In genomic region chr2:19990416-19990728, GRCh38 we compare ENCODE assay signal across 1 cellular context.
A peak's percentile ranks its signal among the peaks of the same experiment; 100 is the strongest.
TF ChIP-seq lines count a peak whose summit lies in the region.

No MANE protein-coding gene starts in this region.

TF ChIP-seq in HepG2, 621 proteins besides CTCF, POLR2A, EP300 and RAD21 (continued from another document and continues in another):
- no peak for TF ChIP-seq ZNF646 (CRISPR knock-in tag; IDR thresholded peaks at IDR 0.05)
- no peak for TF ChIP-seq FLYWCH1 (CRISPR knock-in tag; IDR thresholded peaks at IDR 0.05)
- no peak for TF ChIP-seq SOX13 (IDR thresholded peaks at IDR 0.05)
- 0 out of 4 replicates have a peak, but pooled peaks of 1 of the 2 experiments have one; percentile 24 for TF ChIP-seq SOX13 (CRISPR knock-in tag; conservative IDR thresholded peaks at IDR 0.05 in 1 of 2, IDR thresholded peaks at IDR 0.05 in 1 of 2)
- no peak for TF ChIP-seq NR1H2 (CRISPR knock-in tag; IDR thresholded peaks at IDR 0.05; ENCODE audit: borderline replicate concordance, low read depth)
- no peak for TF ChIP-seq SALL2 (CRISPR knock-in tag; IDR thresholded peaks at IDR 0.05)
- no peak for TF ChIP-seq FIP1L1 (IDR thresholded peaks at IDR 0.05; ENCODE audit: borderline replicate concordance, insufficient read depth, low read depth, low read length)
- peak; percentile 57; the same call in 1 of the 2 replicates for TF ChIP-seq GFI1 (CRISPR knock-in tag; IDR thresholded peaks at IDR 0.05; ENCODE audit: borderline replicate concordance)
- no peak for TF ChIP-seq NFYB (CRISPR knock-in tag; IDR thresholded peaks at IDR 0.05)
- no peak for TF ChIP-seq SP4 (CRISPR knock-in tag; IDR thresholded peaks at IDR 0.05)
- TF ChIP-seq ZBTB25 (CRISPR knock-in tag; IDR thresholded peaks at IDR 0.05): 0 out of 2 replicates have a peak, but pooled peaks have one; percentile 17
- peak; percentile 24; the same call in 1 of the 2 replicates for TF ChIP-seq RBFOX2 (IDR thresholded peaks at IDR 0.05; ENCODE audit: low read depth, low read length)
- TF ChIP-seq MAX (IDR thresholded peaks at IDR 0.05): no peak
- TF ChIP-seq ZNF746 (CRISPR knock-in tag; IDR thresholded peaks at IDR 0.05): no peak; the same call in 1 of the 2 replicates
- TF ChIP-seq ZNF263 (CRISPR knock-in tag; IDR thresholded peaks at IDR 0.05): no peak
- TF ChIP-seq ZNF777 (CRISPR knock-in tag; IDR thresholded peaks at IDR 0.05): no peak
- 0 out of 2 replicates have a peak, but pooled peaks have one; percentile 83 for TF ChIP-seq ZNF20 (CRISPR knock-in tag; IDR thresholded peaks at IDR 0.05)
- 0 out of 2 replicates have a peak, but pooled peaks have one; percentile 6 for TF ChIP-seq ZNF333 (CRISPR knock-in tag; IDR thresholded peaks at IDR 0.05; ENCODE audit: borderline replicate concordance)
- no peak for TF ChIP-seq PREB (CRISPR knock-in tag; IDR thresholded peaks at IDR 0.05)
- TF ChIP-seq SIN3B (IDR thresholded peaks at IDR 0.05; ENCODE audit: low read length): no peak
- TF ChIP-seq ZNF17 (CRISPR knock-in tag; IDR thresholded peaks at IDR 0.05): peak; percentile 29; the same call in 1 of the 2 replicates
- TF ChIP-seq ETV6 (CRISPR knock-in tag; conservative IDR thresholded peaks at IDR 0.05): no peak
- 0 out of 2 replicates have a peak, but pooled peaks have one; percentile 14 for TF ChIP-seq TOPORS (CRISPR knock-in tag; IDR thresholded peaks at IDR 0.05)
- TF ChIP-seq REPIN1 (CRISPR knock-in tag; IDR thresholded peaks at IDR 0.05; ENCODE audit: borderline replicate concordance, low read depth): peak; percentile 66; the same call in 1 of the 2 replicates
- no peak; the same call in 1 of the 2 replicates for TF ChIP-seq ZFP37 (CRISPR knock-in tag; IDR thresholded peaks at IDR 0.05; ENCODE audit: borderline replicate concordance)
- TF ChIP-seq MEF2D (CRISPR knock-in tag; IDR thresholded peaks at IDR 0.05): peak; percentile 0; the same call in 1 of the 2 replicates
- TF ChIP-seq HNF1A (IDR thresholded peaks at IDR 0.05; ENCODE audit: low read depth): no peak
- no peak for TF ChIP-seq HNF1A (CRISPR knock-in tag; IDR thresholded peaks at IDR 0.05; ENCODE audit: borderline replicate concordance)
- TF ChIP-seq DNMT3B (CRISPR knock-in tag; conservative IDR thresholded peaks at IDR 0.05): 0 out of 2 replicates have a peak, but pooled peaks have one; percentile 6
- no peak for TF ChIP-seq ZNF431 (CRISPR knock-in tag; IDR thresholded peaks at IDR 0.05; ENCODE audit: borderline replicate concordance, low read depth)
- no peak for TF ChIP-seq MLX (CRISPR knock-in tag; IDR thresholded peaks at IDR 0.05)
- TF ChIP-seq ZC3H4 (CRISPR knock-in tag; IDR thresholded peaks at IDR 0.05; ENCODE audit: borderline replicate concordance): 0 out of 2 replicates have a peak, but pooled peaks have one; percentile 11
- TF ChIP-seq RFX3 (CRISPR knock-in tag; IDR thresholded peaks at IDR 0.05): no peak
- TF ChIP-seq PRDM4 (CRISPR knock-in tag; IDR thresholded peaks at IDR 0.05; ENCODE audit: borderline replicate concordance): no peak
- 0 out of 2 replicates have a peak, but pooled peaks have one; percentile 63 for TF ChIP-seq BRF2 (CRISPR knock-in tag; IDR thresholded peaks at IDR 0.05)
- TF ChIP-seq MYC (CRISPR knock-in tag; IDR thresholded peaks at IDR 0.05; ENCODE audit: borderline replicate concordance): no peak
- TF ChIP-seq ZNF775 (CRISPR knock-in tag; IDR thresholded peaks at IDR 0.05; ENCODE audit: borderline replicate concordance): 0 out of 2 replicates have a peak, but pooled peaks have one; percentile 39
- TF ChIP-seq SRF (IDR thresholded peaks at IDR 0.05; ENCODE audit: low read depth, low read length): no peak
- TF ChIP-seq ZEB1 (IDR thresholded peaks at IDR 0.05; ENCODE audit: insufficient replicate concordance, low read depth): peak; percentile 27
- TF ChIP-seq BATF2 (CRISPR knock-in tag; IDR thresholded peaks at IDR 0.05): 0 out of 2 replicates have a peak, but pooled peaks have one; percentile 4
- no peak for TF ChIP-seq U2AF1 (optimal IDR thresholded peaks at IDR 0.05; ENCODE audit: low read depth, low read length)
- no peak for TF ChIP-seq EZH2 (conservative IDR thresholded peaks at IDR 0.05; ENCODE audit: low read depth, low read length)
